In the genomic region with DNA sequence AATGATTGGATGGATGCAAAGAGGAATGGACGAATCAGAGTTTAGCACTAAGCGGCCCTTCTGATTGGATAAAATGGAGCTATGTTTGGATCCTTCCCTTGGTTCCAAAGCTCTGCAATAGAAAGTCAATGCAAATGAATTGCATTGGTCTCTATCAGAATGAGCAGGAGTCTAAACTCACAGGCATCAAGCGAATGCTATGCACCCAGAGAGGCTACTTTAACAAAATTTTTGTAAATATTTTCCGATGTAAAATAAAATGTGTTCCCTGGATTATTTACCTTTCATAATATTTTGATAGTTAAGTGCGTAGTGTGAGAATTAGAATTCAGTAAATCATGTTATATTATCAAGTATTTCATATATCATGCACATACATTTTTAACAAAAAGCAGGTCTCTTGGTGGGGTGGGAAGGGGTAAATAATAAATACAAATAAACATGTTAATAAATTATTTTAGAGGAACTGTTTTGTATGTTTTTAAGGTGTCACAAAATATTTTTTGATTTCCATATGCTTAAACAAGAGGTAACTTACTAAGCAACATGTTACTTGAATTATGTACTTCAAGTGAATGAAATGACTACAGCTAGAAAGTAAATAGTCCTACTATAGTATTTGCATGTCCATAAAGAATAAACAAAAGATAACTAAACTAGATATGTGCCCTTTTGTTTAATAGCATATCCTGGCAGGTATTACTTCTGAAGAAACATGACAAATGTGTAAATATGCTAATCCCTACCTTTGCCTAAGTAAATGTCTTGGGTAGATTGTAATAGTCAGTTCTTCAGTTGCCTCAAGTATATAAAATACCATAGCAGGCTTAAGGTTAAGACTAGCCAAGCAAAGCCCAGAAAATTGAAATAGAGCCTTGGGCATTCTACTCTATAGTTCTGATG, we compare ENCODE assay signal across 9 cellular contexts. TPM values are rescaled to one million over a fixed set of nuclear protein-coding genes. Genes with fewer than 3 reads are reported as not detected.
DNase-seq lines count a peak whose midpoint lies in the region; ATAC-seq and TF ChIP-seq lines count a peak whose summit lies in the region.
"Had no signal": no experiment of that assay in that cellular context is flagged by ENCODE, and none has a peak within 500 bp of the region (broad histone marks: within the 10 kb centered on the region; RNA-seq: fewer than 3 reads in every experiment).

No MANE protein-coding gene starts in this region.

- no peak for DNase-seq in activated T-cell treated with anti-CD3 and anti-CD28 coated beads, Interleukin-2, amount 50 U/mL, for 72 hours
- no peak for DNase-seq in activated T-cell treated with anti-CD3 and anti-CD28 coated beads, Interleukin-2, amount 50 U/mL, for 48 hours
- no peak for DNase-seq in thoracic aorta (ENCODE audit: low spot score)
- no peak for DNase-seq in stimulated activated CD4-positive, alpha-beta T cell treated with anti-CD3 and anti-CD28 coated beads, Interleukin-15, amount 100 ng/mL, for 24 hours
- DNase-seq in omental fat pad (ENCODE audit: low spot score), result no peak

- no peaks in the 10 kb centered on the region for H3K27me3 Mint-ChIP-seq in activated T-cell treated with anti-CD3 and anti-CD28 coated beads, Interleukin-2, amount 50 U/mL, for 72 hours (ENCODE audit: low read depth)
- H3K27me3 Mint-ChIP-seq in activated naive CD8-positive, alpha-beta T cell, result no peaks in the 10 kb centered on the region

- H3K9me3 ChIP-seq in liver (ENCODE audit: control insufficient read depth in 4 of 4, low read length in 3 of 4) (no peaks in the 10 kb centered on the region), thoracic aorta (no peaks in the 10 kb centered on the region)
- H3K9me3 ChIP-seq: BE2C had no signal

- H3K27ac ChIP-seq in liver (ENCODE audit: low read depth in 1 of 2, low read length in 2 of 2), result peak overlapping the region; percentile 92 to 98
- H3K27ac ChIP-seq in thoracic aorta, result peak overlapping the region; percentile 22 to 23

- peaks cover 3 to 40% (median 23%) of the 10 kb centered on the region in 4 donors for H3K4me1 ChIP-seq in liver (ENCODE audit: control insufficient read depth in 4 of 4, insufficient read depth in 4 of 4, low read length in 3 of 4)
- H3K4me1 ChIP-seq in thoracic aorta (ENCODE audit: control insufficient read depth in 1 of 2, low read depth in 2 of 2), result peaks cover 13 to 44% of the 10 kb centered on the region in 2 donors

- no peaks in the 10 kb centered on the region for H3K9me3 Mint-ChIP-seq in activated T-cell treated with anti-CD3 and anti-CD28 coated beads, Interleukin-2, amount 50 U/mL, for 72 hours
- H3K9me3 Mint-ChIP-seq in activated naive CD8-positive, alpha-beta T cell (ENCODE audit: low read depth), result peaks cover 3% of the 10 kb centered on the region

- H3K4me3 ChIP-seq in liver (ENCODE audit: low read depth in 1 of 3, low read length in 3 of 3) (no peak overlapping the region), thoracic aorta (peak overlapping the region; percentile 15)

- H3K4me1 Mint-ChIP-seq in activated T-cell treated with anti-CD3 and anti-CD28 coated beads, Interleukin-2, amount 50 U/mL, for 72 hours (ENCODE audit: low read depth), result peaks cover 68% of the 10 kb centered on the region
- H3K4me1 Mint-ChIP-seq in activated naive CD8-positive, alpha-beta T cell (ENCODE audit: low read depth), result peaks cover 52% of the 10 kb centered on the region

- TF ChIP-seq RAD21 in liver (IDR thresholded peaks at IDR 0.05), result no peak

- no peaks in the 10 kb centered on the region for H3K27me3 ChIP-seq in liver (ENCODE audit: control insufficient read depth in 4 of 4, insufficient read depth in 4 of 4, low read length in 3 of 4)
- no peaks in the 10 kb centered on the region for H3K27me3 ChIP-seq in thoracic aorta (replicated peaks; ENCODE audit: insufficient read depth)
- H3K27me3 ChIP-seq: BE2C had no signal

- H3K36me3 ChIP-seq in liver (ENCODE audit: control insufficient read depth in 4 of 4, insufficient read depth in 3 of 4, low read depth in 1 of 4, low read length in 3 of 4) (peaks cover 0 to 13% (median 8%) of the 10 kb centered on the region in 4 donors), thoracic aorta (peaks cover 17% of the 10 kb centered on the region)

- TF ChIP-seq CTCF in liver (IDR thresholded peaks at IDR 0.05; ENCODE audit: low read depth, low read length, missing input control), result no peak
- TF ChIP-seq CTCF in thoracic aorta (IDR thresholded peaks at IDR 0.05), result no peak
- TF ChIP-seq CTCF in omental fat pad (IDR thresholded peaks at IDR 0.05), result no peak

- H3K9ac ChIP-seq in liver (ENCODE audit: low read depth in 1 of 2, low read length in 2 of 2), result no peak overlapping the region

- WGBS in liver, result 23% methylated on average over 5 of the region's 5 CpGs

- H3K4me3 Mint-ChIP-seq in activated T-cell treated with anti-CD3 and anti-CD28 coated beads, Interleukin-2, amount 50 U/mL, for 72 hours, result peak overlapping the region; percentile 90 to 96
- H3K4me3 Mint-ChIP-seq in activated naive CD8-positive, alpha-beta T cell, result peak overlapping the region; percentile 96

- H3K36me3 Mint-ChIP-seq in activated T-cell treated with anti-CD3 and anti-CD28 coated beads, Interleukin-2, amount 50 U/mL, for 72 hours (ENCODE audit: insufficient read depth in 2 of 2), result peaks cover 23 to 28% of the 10 kb centered on the region in 2 donors
- peaks cover 22% of the 10 kb centered on the region for H3K36me3 Mint-ChIP-seq in activated naive CD8-positive, alpha-beta T cell

- H3K27ac Mint-ChIP-seq in activated T-cell treated with anti-CD3 and anti-CD28 coated beads, Interleukin-2, amount 50 U/mL, for 72 hours, result peak overlapping the region; percentile 90
- peak overlapping the region; percentile 99 for H3K27ac Mint-ChIP-seq in activated naive CD8-positive, alpha-beta T cell

- ATAC-seq in activated T-cell treated with anti-CD3 and anti-CD28 coated beads, Interleukin-2, amount 50 U/mL, for 72 hours (replicated peaks in 1 of 2), result no peak
- ATAC-seq in thoracic aorta (ENCODE audit: insufficient number of reproducible peaks, low FRiP score, low read depth) (no peak), GM18498 (IDR thresholded peaks at IDR 0.05; ENCODE audit: unreplicated experiment) (no peak), omental fat pad (ENCODE audit: low FRiP score) (no peak)

TF ChIP-seq in liver, 16 proteins besides CTCF, POLR2A, EP300 and RAD21 (continues in another document):
- no peak for TF ChIP-seq HNF4G (IDR thresholded peaks at IDR 0.05)
- TF ChIP-seq SP1 (IDR thresholded peaks at IDR 0.05), result no peak
- TF ChIP-seq TAF1 (conservative IDR thresholded peaks at IDR 0.05), result peak; percentile 21
- peak in 1 of 2 donors; percentile 18 for TF ChIP-seq RXRA (IDR thresholded peaks at IDR 0.05)
- peak; percentile 48 for TF ChIP-seq YY1 (IDR thresholded peaks at IDR 0.05)
- TF ChIP-seq, protein P1, sequence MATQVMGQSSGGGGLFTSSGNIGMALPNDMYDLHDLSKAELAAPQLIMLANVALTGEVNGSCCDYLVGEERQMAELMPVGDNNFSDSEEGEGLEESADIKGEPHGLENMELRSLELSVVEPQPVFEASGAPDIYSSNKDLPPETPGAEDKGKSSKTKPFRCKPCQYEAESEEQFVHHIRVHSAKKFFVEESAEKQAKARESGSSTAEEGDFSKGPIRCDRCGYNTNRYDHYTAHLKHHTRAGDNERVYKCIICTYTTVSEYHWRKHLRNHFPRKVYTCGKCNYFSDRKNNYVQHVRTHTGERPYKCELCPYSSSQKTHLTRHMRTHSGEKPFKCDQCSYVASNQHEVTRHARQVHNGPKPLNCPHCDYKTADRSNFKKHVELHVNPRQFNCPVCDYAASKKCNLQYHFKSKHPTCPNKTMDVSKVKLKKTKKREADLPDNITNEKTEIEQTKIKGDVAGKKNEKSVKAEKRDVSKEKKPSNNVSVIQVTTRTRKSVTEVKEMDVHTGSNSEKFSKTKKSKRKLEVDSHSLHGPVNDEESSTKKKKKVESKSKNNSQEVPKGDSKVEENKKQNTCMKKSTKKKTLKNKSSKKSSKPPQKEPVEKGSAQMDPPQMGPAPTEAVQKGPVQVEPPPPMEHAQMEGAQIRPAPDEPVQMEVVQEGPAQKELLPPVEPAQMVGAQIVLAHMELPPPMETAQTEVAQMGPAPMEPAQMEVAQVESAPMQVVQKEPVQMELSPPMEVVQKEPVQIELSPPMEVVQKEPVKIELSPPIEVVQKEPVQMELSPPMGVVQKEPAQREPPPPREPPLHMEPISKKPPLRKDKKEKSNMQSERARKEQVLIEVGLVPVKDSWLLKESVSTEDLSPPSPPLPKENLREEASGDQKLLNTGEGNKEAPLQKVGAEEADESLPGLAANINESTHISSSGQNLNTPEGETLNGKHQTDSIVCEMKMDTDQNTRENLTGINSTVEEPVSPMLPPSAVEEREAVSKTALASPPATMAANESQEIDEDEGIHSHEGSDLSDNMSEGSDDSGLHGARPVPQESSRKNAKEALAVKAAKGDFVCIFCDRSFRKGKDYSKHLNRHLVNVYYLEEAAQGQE (IDR thresholded peaks at IDR 0.05), result peak; percentile 36
- TF ChIP-seq, protein P2, sequence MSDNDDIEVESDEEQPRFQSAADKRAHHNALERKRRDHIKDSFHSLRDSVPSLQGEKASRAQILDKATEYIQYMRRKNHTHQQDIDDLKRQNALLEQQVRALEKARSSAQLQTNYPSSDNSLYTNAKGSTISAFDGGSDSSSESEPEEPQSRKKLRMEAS (IDR thresholded peaks at IDR 0.05), result no peak
- no peak for TF ChIP-seq GABPA (IDR thresholded peaks at IDR 0.05 in 1 of 2, conservative IDR thresholded peaks at IDR 0.05 in 1 of 2)

RNA-seq across cellular contexts. Expression of a gene that starts 4.4 kb away (rescaled TPM):
- 10 to 100 TPM; 20.7 to 22.6 TPM for total RNA-seq in activated T-cell treated with anti-CD3 and anti-CD28 coated beads, Interleukin-2, amount 50 U/mL, for 72 hours
- total RNA-seq in liver (10 to 100 TPM; 11.5 to 16.4 TPM), thoracic aorta (10 to 100 TPM; 31.0 to 51.7 TPM), omental fat pad (10 to 100 TPM; 19.4 to 38.9 (median 24.3) TPM)
- polyA plus RNA-seq in liver, result 1 to 10 TPM; 4.0 to 6.4 TPM

RNA-seq across cellular contexts. Expression of a gene that starts 15.2 kb away (rescaled TPM):
- 10 to 100 TPM; 41.9 to 51.2 TPM for total RNA-seq in activated T-cell treated with anti-CD3 and anti-CD28 coated beads, Interleukin-2, amount 50 U/mL, for 72 hours
- total RNA-seq in liver (100 to 1,000 TPM in 1 of 2 donors, 10 to 100 TPM in 1; 80.3 to 111 TPM), thoracic aorta (10 to 100 TPM; 29.6 to 58.3 TPM), omental fat pad (10 to 100 TPM; 15.9 to 51.5 (median 28.5) TPM)
- polyA plus RNA-seq in liver, result 100 to 1,000 TPM in 1 of 2 donors, 10 to 100 TPM in 1; 59.0 to 230 TPM

RNA-seq across cellular contexts. Expression of a gene that starts 59.0 kb away (rescaled TPM):
- total RNA-seq in activated T-cell treated with anti-CD3 and anti-CD28 coated beads, Interleukin-2, amount 50 U/mL, for 72 hours, result 1 to 10 TPM; 2.7 to 3.5 TPM
- total RNA-seq in liver (1 to 10 TPM in 1 of 2 donors, under 1 TPM in 1; 0.42 to 1.2 TPM), thoracic aorta (10 to 100 TPM; 11.6 to 21.1 TPM), omental fat pad (10 to 100 TPM; 10.7 to 27.0 (median 17.3) TPM)
- polyA plus RNA-seq in liver, result 1 to 10 TPM; 1.3 to 1.4 TPM
